ENCODE assay signal across 18 cellular contexts in the genomic region with DNA sequence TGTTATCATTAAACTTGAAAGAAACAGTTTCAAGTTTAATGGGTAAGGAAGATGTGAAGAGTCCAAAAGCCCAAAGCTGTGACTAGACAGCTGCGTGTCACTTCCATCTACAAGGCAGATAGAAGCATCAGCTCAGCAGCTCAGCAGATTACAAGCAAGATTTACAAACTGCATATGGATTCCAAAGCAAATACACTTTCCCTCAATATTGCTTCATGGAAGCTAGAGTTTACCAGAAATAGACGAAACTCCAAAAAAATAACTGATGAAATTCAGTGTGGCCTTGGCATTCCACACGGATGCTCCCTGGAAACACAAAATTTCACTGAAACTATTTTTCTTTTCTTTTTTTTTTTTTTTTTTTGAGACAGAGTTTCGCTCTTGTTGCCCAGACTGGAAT. TPM values are rescaled to one million over a fixed set of nuclear protein-coding genes. Genes with fewer than 3 reads are reported as not detected.
"Had no signal": no experiment of that assay in that cellular context is flagged by ENCODE, and none has a peak within 500 bp of the region (broad histone marks: within the 10 kb centered on the region; RNA-seq: fewer than 3 reads in every experiment).

No MANE protein-coding gene starts in this region.

- H2AFZ ChIP-seq: neural progenitor cell had no signal

- H3K4me3 Mint-ChIP-seq: activated CD8-positive, alpha-beta T cell treated with anti-CD3 and anti-CD28 coated beads, Interleukin-2, amount 10 ng/mL, durations not matched to agents 7 days and 5 days; activated naive CD8-positive, alpha-beta T cell treated with anti-CD3 and anti-CD28 coated beads, Interleukin-2, amount 10 ng/mL, durations not matched to agents 7 days and 5 days; activated T-helper 1 cell treated with anti-CD3 and anti-CD28 coated beads, Interleukin-12 subunit alpha, Interleukin-12 subunit beta, Interleukin-2, Interleukin-4 antibody, amounts not matched to agents 30 ng/mL and 10 ng/mL and 1 ng/mL, durations not matched to agents 14 hours and 24 hours and 36 hours; brain; central memory CD8-positive, alpha-beta T cell; neural progenitor cell; stimulated activated memory B cell treated with anti-CD40 and anti-IgM and Interleukin-4, amounts not matched to agents 10 μg/mL and 1 μg/mL and 100 μg/mL, for 72 hours; T-helper 17 cell had no signal

- H3K9me3 Mint-ChIP-seq: activated naive CD8-positive, alpha-beta T cell treated with anti-CD3 and anti-CD28 coated beads, Interleukin-2, amount 10 ng/mL, durations not matched to agents 7 days and 5 days; activated T-helper 1 cell treated with anti-CD3 and anti-CD28 coated beads, Interleukin-12 subunit alpha, Interleukin-12 subunit beta, Interleukin-2, Interleukin-4 antibody, amounts not matched to agents 30 ng/mL and 10 ng/mL and 1 ng/mL, durations not matched to agents 14 hours and 24 hours and 36 hours; stimulated activated memory B cell treated with anti-CD40 and anti-IgM and Interleukin-4, amounts not matched to agents 10 μg/mL and 1 μg/mL and 100 μg/mL, for 72 hours had no signal

- H3K4me1 ChIP-seq: neural progenitor cell had no signal

- H3K4me3 ChIP-seq: gastrocnemius medialis, heart left ventricle, lung, neural progenitor cell, thyroid gland had no signal

- H3K27ac ChIP-seq: gastrocnemius medialis, heart left ventricle, neural progenitor cell, thyroid gland had no signal

- H3K27me3 Mint-ChIP-seq: activated naive CD8-positive, alpha-beta T cell treated with anti-CD3 and anti-CD28 coated beads, Interleukin-2, amount 10 ng/mL, durations not matched to agents 7 days and 5 days; brain; central memory CD8-positive, alpha-beta T cell; stimulated activated memory B cell treated with anti-CD40 and anti-IgM and Interleukin-4, amounts not matched to agents 10 μg/mL and 1 μg/mL and 100 μg/mL, for 72 hours; T-helper 17 cell had no signal

- H3K27ac Mint-ChIP-seq: activated CD8-positive, alpha-beta T cell treated with anti-CD3 and anti-CD28 coated beads, Interleukin-2, amount 10 ng/mL, durations not matched to agents 7 days and 5 days; activated naive CD8-positive, alpha-beta T cell treated with anti-CD3 and anti-CD28 coated beads, Interleukin-2, amount 10 ng/mL, durations not matched to agents 7 days and 5 days; activated T-helper 1 cell treated with anti-CD3 and anti-CD28 coated beads, Interleukin-12 subunit alpha, Interleukin-12 subunit beta, Interleukin-2, Interleukin-4 antibody, amounts not matched to agents 30 ng/mL and 10 ng/mL and 1 ng/mL, durations not matched to agents 14 hours and 24 hours and 36 hours; neural progenitor cell; stimulated activated memory B cell treated with anti-CD40 and anti-IgM and Interleukin-4, amounts not matched to agents 10 μg/mL and 1 μg/mL and 100 μg/mL, for 72 hours; T-helper 17 cell had no signal

- H3K9ac ChIP-seq: neural progenitor cell had no signal

- H3K36me3 Mint-ChIP-seq: activated naive CD8-positive, alpha-beta T cell treated with anti-CD3 and anti-CD28 coated beads, Interleukin-2, amount 10 ng/mL, durations not matched to agents 7 days and 5 days; stimulated activated memory B cell treated with anti-CD40 and anti-IgM and Interleukin-4, amounts not matched to agents 10 μg/mL and 1 μg/mL and 100 μg/mL, for 72 hours had no signal

- H3K4me2 ChIP-seq: neural progenitor cell had no signal

- ATAC-seq: activated CD8-positive, alpha-beta T cell treated with anti-CD3 and anti-CD28 coated beads, Interleukin-2, amount 10 ng/mL, durations not matched to agents 7 days and 5 days; gastrocnemius medialis; heart left ventricle; left colon; stimulated activated memory B cell treated with anti-CD40 and anti-IgM and Interleukin-4, amounts not matched to agents 10 μg/mL and 1 μg/mL and 100 μg/mL, for 72 hours; T-helper 17 cell had no signal

- H3K9me3 ChIP-seq: gastrocnemius medialis, heart left ventricle, thyroid gland had no signal

- H3K27me3 ChIP-seq: gastrocnemius medialis, heart left ventricle, neural progenitor cell, thyroid gland had no signal

- H3K4me1 Mint-ChIP-seq: activated naive CD8-positive, alpha-beta T cell treated with anti-CD3 and anti-CD28 coated beads, Interleukin-2, amount 10 ng/mL, durations not matched to agents 7 days and 5 days; central memory CD8-positive, alpha-beta T cell; stimulated activated memory B cell treated with anti-CD40 and anti-IgM and Interleukin-4, amounts not matched to agents 10 μg/mL and 1 μg/mL and 100 μg/mL, for 72 hours; T-helper 17 cell had no signal

- DNase-seq: activated CD4-positive, alpha-beta T cell treated with anti-CD3 and anti-CD28 coated beads for 4 hours; activated CD8-positive, alpha-beta memory T cell treated with anti-CD3 and anti-CD28 coated beads, Interleukin-2, amount 50 U/mL, for 48 hours; activated CD8-positive, alpha-beta T cell treated with anti-CD3 and anti-CD28 coated beads, Interleukin-2, amount 10 ng/mL, durations not matched to agents 7 days and 5 days; activated naive CD8-positive, alpha-beta T cell treated with anti-CD3 and anti-CD28 coated beads, Interleukin-2, amount 10 ng/mL, durations not matched to agents 7 days and 5 days; cortex of kidney; effector CD4-positive, alpha-beta T cell; gastrocnemius medialis; heart left ventricle; left colon; midbrain; T-helper 17 cell; thyroid gland had no signal

- H3K36me3 ChIP-seq: gastrocnemius medialis, heart left ventricle, neural progenitor cell, thyroid gland had no signal

RNA-seq across cellular contexts. Expression of a gene that starts 17.9 kb away (rescaled TPM):
- total RNA-seq: activated CD8-positive, alpha-beta T cell treated with anti-CD3 and anti-CD28 coated beads, Interleukin-2, amount 10 ng/mL, durations not matched to agents 7 days and 5 days; activated naive CD8-positive, alpha-beta T cell treated with anti-CD3 and anti-CD28 coated beads, Interleukin-2, amount 10 ng/mL, durations not matched to agents 7 days and 5 days had no signal
